21 cellular contexts compared by ENCODE assay signal in the genomic region with DNA sequence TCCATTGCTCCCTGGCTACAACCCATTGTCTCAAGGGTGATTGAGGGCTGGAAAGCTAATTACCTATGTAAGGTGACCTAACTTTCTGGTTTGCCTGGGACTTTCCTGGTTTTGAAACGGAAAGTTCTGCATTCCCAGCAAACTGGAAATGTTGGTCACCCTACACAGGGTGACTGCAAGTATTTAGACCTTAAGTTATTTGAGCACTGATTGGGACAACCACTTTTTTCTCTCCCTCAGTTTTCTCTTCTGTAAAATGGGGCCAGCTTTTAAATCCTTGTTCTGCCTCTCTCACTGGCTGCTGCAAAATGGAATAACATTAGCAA. TPM values are rescaled to one million over a fixed set of nuclear protein-coding genes. Genes with fewer than 3 reads are reported as not detected.
DNase-seq lines count a peak whose midpoint lies in the region; ATAC-seq, FAIRE-seq and TF ChIP-seq lines count a peak whose summit lies in the region.
"Had no signal": no experiment of that assay in that cellular context is flagged by ENCODE, and none has a peak within 500 bp of the region (broad histone marks: within the 10 kb centered on the region; RNA-seq: fewer than 3 reads in every experiment).

No MANE protein-coding gene starts in this region.

- H3K4me3 ChIP-seq in body of pancreas (no peak overlapping the region), keratinocyte (ENCODE audit: control insufficient read depth in 2 of 3, extremely low read depth in 1 of 3, insufficient read depth in 2 of 3, low read depth in 1 of 3, low read length in 3 of 3) (no peak overlapping the region), stomach (no peak overlapping the region)
- H3K4me3 ChIP-seq: hepatocyte had no signal

- TF ChIP-seq POLR2A in GM12892 (IDR thresholded peaks at IDR 0.05; ENCODE audit: low read depth, low read length) (no peak), body of pancreas (IDR thresholded peaks at IDR 0.05) (no peak), stomach (IDR thresholded peaks at IDR 0.05) (no peak)

- intact Hi-C loops in body of pancreas (cut with DNase I) (no loop called here), stomach (cut with DNase I; ENCODE audit: low total_unique reads) (no loop called here)

- FAIRE-seq in GM12892 (lab: Jason Lieb, UNC) (peak; percentile 24), keratinocyte (lab: Jason Lieb, UNC) (no peak)
- FAIRE-seq: islet of Langerhans had no signal

- H3K36me3 ChIP-seq in body of pancreas (replicated peaks in 1 of 2; ENCODE audit: insufficient read depth in 1 of 2, low read depth in 2 of 2) (no peaks in the 10 kb centered on the region), keratinocyte (ENCODE audit: control insufficient read depth in 2 of 2, extremely low read depth in 1 of 2, insufficient read depth in 2 of 2, low read length in 2 of 2) (no peaks in the 10 kb centered on the region), stomach (no peaks in the 10 kb centered on the region)

- H3K79me2 ChIP-seq in keratinocyte (ENCODE audit: control insufficient read depth, insufficient read depth, low read length): no peaks in the 10 kb centered on the region
- H3K79me2 ChIP-seq: hepatocyte had no signal

- 8 to 57% methylated on average over 1 of the region's 1 CpG for WGBS in body of pancreas, 2 donors
- 29 to 73% (median 50%) methylated on average over 1 of the region's 1 CpG for WGBS in stomach, 5 donors

- no peak for DNase-seq in GM12892 (ENCODE audit: insufficient read length)
- peak in 1 of 4 donors; percentile 4 for DNase-seq in body of pancreas
- no peak for DNase-seq in keratinocyte (ENCODE audit: low read depth, low spot score)
- DNase-seq in stomach: no peak
- DNase-seq in activated T-cell treated with anti-CD3 and anti-CD28 coated beads, Interleukin-2, amount 50 U/mL, for 48 hours: no peak
- no peak for DNase-seq in OCI-M2 (lab: John Stamatoyannopoulos, UW; ENCODE audit: unreplicated experiment)
- no peak for DNase-seq in OCI-M1 (lab: John Stamatoyannopoulos, UW)
- DNase-seq: activated B cell treated with CpG ODN at 0.5 μM for 24 hours; activated CD8-positive, alpha-beta T cell treated with anti-CD3 and anti-CD28 coated beads, Interleukin-2, amount 10 ng/mL, durations not matched to agents 7 days and 5 days; activated T-cell treated with anti-CD3 and anti-CD28 coated beads, Interleukin-2, amount 50 U/mL, for 72 hours; CD8-positive, alpha-beta memory T cell; NCI-H1092; NCI-H2081 treated with DMSO at 0.1 percent for 48 hours; NCI-H510A; nephron progenitor cell; SIG-M5; stimulated activated CD4-positive, alpha-beta T cell treated with anti-CD3 and anti-CD28 coated beads, Interleukin-15, amount 100 ng/mL, for 24 hours had no signal

- H3K4me1 ChIP-seq in body of pancreas (peaks cover 25% of the 10 kb centered on the region), keratinocyte (ENCODE audit: control insufficient read depth, extremely low read depth, insufficient read depth, low read length) (peaks cover 29% of the 10 kb centered on the region), stomach (peaks cover 0 to 27% (median 17%) of the 10 kb centered on the region in 4 donors)

- ATAC-seq in body of pancreas (peak; percentile 41), HG03571 (IDR thresholded peaks at IDR 0.05; ENCODE audit: unreplicated experiment) (no peak)
- ATAC-seq: activated CD8-positive, alpha-beta T cell treated with anti-CD3 and anti-CD28 coated beads, Interleukin-2, amount 10 ng/mL, durations not matched to agents 7 days and 5 days; activated T-cell treated with anti-CD3 and anti-CD28 coated beads, Interleukin-2, amount 50 U/mL, for 72 hours; stimulated activated memory B cell treated with anti-CD40 and anti-IgM and Interleukin-4, amounts not matched to agents 10 μg/mL and 1 μg/mL and 100 μg/mL, for 72 hours had no signal

- no peak overlapping the region for H3K9ac ChIP-seq in keratinocyte (ENCODE audit: control insufficient read depth, extremely low read depth, insufficient read depth, low read length)

- peak overlapping the region; percentile 22 for H3K4me2 ChIP-seq in keratinocyte (ENCODE audit: control insufficient read depth, extremely low read depth, insufficient read depth, low read depth, low read length)
- H3K4me2 ChIP-seq: hepatocyte had no signal

- TF ChIP-seq EP300 in stomach (IDR thresholded peaks at IDR 0.05): no peak

- no peak overlapping the region for H2AFZ ChIP-seq in keratinocyte (ENCODE audit: control insufficient read depth, low read length)
- H2AFZ ChIP-seq: hepatocyte had no signal

- dilution Hi-C loops in keratinocyte (cut with MboI; ENCODE audit: extremely low pct_ligation_motif_present, low sequenced_read_pairs): no loop called here

- H4K20me1 ChIP-seq in keratinocyte (ENCODE audit: control insufficient read depth, extremely low read depth, insufficient read depth, low read length): no peaks in the 10 kb centered on the region

- H3K9me1 ChIP-seq in keratinocyte (ENCODE audit: control insufficient read depth, extremely low read depth, insufficient read depth, low read length): no peaks in the 10 kb centered on the region

- H3K9me3 ChIP-seq in body of pancreas (no peaks in the 10 kb centered on the region), keratinocyte (ENCODE audit: control insufficient read depth, low read depth, low read length) (no peaks in the 10 kb centered on the region), stomach (no peaks in the 10 kb centered on the region)

- TF ChIP-seq CTCF in body of pancreas (IDR thresholded peaks at IDR 0.05): no peak
- no peak for TF ChIP-seq CTCF in keratinocyte (optimal IDR thresholded peaks at IDR 0.05 in 1 of 3, IDR thresholded peaks at IDR 0.05 in 1 of 3, conservative IDR thresholded peaks at IDR 0.05 in 1 of 3; ENCODE audit: extremely low read depth in 1 of 3, insufficient read depth in 2 of 3, low read length in 3 of 3)
- TF ChIP-seq CTCF in stomach (IDR thresholded peaks at IDR 0.05): no peak

- H3K27ac ChIP-seq in body of pancreas: peak overlapping the region in 3 of 4 donors; percentile 15 to 63 (median 59)
- H3K27ac ChIP-seq in keratinocyte (ENCODE audit: control insufficient read depth, insufficient read depth, low read length): peak overlapping the region; percentile 65
- H3K27ac ChIP-seq in stomach: peak overlapping the region in 4 of 5 donors; percentile 25 to 59 (median 48)
- H3K27ac ChIP-seq: hepatocyte had no signal

- H3K27me3 ChIP-seq in body of pancreas (no peaks in the 10 kb centered on the region), keratinocyte (ENCODE audit: control insufficient read depth, extremely low read depth, insufficient read depth, low read length) (no peaks in the 10 kb centered on the region), stomach (no peaks in the 10 kb centered on the region)
- H3K27me3 ChIP-seq: hepatocyte had no signal

RNA-seq across cellular contexts. Expression of gene MSN, which starts 23.7 kb away (rescaled TPM):
- polyA plus RNA-seq in GM12892 (2012; ENCODE audit: missing spikeins): 227 TPM
- 10 to 100 TPM; 49.1 to 50.8 TPM for total RNA-seq in body of pancreas
- polyA plus RNA-seq in keratinocyte: 392 to 551 TPM (median 421 TPM) in 3 replicates
- 105 TPM for polyA plus RNA-seq in keratinocyte (2011; ENCODE audit: low read depth)
- polyA plus RNA-seq in keratinocyte (2011; cell fraction: cytosol; rRNA removed): 439 and 498 TPM in 2 replicates
- polyA plus RNA-seq in keratinocyte (2011; cell fraction: nucleus; rRNA removed): 606 and 623 TPM in 2 replicates
- polyA plus RNA-seq in keratinocyte (2012; ENCODE audit: low replicate concordance): 110 and 441 TPM in 2 replicates
- polyA minus RNA-seq in keratinocyte: 493 to 669 TPM (median 578 TPM) in 3 replicates
- polyA minus RNA-seq in keratinocyte (2011; cell fraction: cytosol; rRNA and poly(A)+ RNA removed): 319 TPM
- 213 and 374 TPM in 2 replicates for polyA minus RNA-seq in keratinocyte (2011; cell fraction: nucleus; rRNA and poly(A)+ RNA removed)
- total RNA-seq in stomach: 10 to 100 TPM; 60.3 to 90.2 (median 82.1) TPM
- polyA plus RNA-seq in stomach: 10 to 100 TPM; 50.0 to 86.9 (median 60.0) TPM
